ENCODE assay signal across 1 cellular context in the genomic region with DNA sequence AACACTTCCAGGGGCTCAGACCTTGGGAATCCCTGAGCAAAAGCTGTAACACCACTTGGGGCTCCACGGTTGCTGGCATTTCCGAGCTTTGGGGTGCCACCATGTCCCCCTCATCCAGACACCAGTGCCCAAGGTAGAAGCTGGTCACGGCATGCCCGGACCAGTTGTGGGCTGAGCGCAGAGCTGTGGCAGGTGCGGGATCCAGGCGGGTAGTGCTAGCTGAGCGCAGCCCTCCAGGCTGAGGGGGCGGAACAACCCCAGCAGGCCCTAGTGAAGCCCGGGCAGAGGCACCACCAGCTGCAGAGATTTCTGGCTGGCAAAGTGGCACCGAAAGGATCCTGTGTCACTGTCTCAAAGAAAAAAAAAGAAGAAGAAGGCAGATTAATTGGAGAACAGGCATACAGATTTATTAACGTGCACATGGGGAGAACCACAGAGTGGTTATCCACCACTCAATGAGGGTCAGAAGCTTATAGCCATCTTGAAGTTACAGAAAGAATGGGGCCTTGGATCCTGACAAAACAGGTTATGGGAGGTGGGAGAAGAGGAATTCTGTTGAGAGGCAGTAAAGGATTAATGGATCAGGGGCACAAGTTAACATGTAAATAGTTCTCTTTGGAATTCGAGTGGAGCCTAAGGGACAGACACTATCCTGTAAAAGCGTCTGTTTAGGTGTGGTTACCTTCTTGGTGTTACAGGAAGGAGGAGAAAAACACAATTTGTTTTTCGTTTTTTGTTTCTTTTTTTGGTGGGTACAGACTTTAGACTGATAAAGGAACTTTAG.
TF ChIP-seq lines count a peak whose summit lies in the region.

No MANE protein-coding gene starts in this region.

TF ChIP-seq in H1, 55 proteins besides CTCF, POLR2A, EP300 and RAD21:
- TF ChIP-seq ASH2L (IDR thresholded peaks at IDR 0.05; ENCODE audit: low read length) = peak; percentile 37
- TF ChIP-seq POU5F1 (IDR thresholded peaks at IDR 0.05; ENCODE audit: low read depth, low read length) = no peak
- no peak for TF ChIP-seq TCF12 (IDR thresholded peaks at IDR 0.05; ENCODE audit: low read depth, low read length)
- peak; percentile 35; the same call in 1 of the 2 replicates for TF ChIP-seq SP1 (IDR thresholded peaks at IDR 0.05; ENCODE audit: low read depth, low read length)
- no peak for TF ChIP-seq ZNF274 (IDR thresholded peaks at IDR 0.05; ENCODE audit: borderline replicate concordance, extremely low read depth, low read length)
